In genomic region chr9:127396253-127396807, GRCh38 we compare ENCODE assay signal across 8 cellular contexts. TPM values are rescaled to one million over a fixed set of nuclear protein-coding genes. Genes with fewer than 3 reads are reported as not detected.
DNase-seq lines count a peak whose midpoint lies in the region; ATAC-seq and TF ChIP-seq lines count a peak whose summit lies in the region.

No MANE protein-coding gene starts in this region.

- H3K9ac ChIP-seq in BLaER1 treated with 17β-estradiol and CSF1 and Interleukin-3, amounts not matched to agents 10 nM and 100 nM, result peak overlapping the region in 3 of 11 experiments; percentile 25 to 40 (median 38); a peak in 4 of 22 replicates
- H3K9ac ChIP-seq in HUES64 (ENCODE audit: low read depth, low read length), result peak overlapping the region; percentile 52

- ATAC-seq in natural killer cell treated with Interleukin-12 subunit alpha and Interleukin-12 subunit beta and Interleukin-15 and Interleukin-18, amount 100 ng/mL, for 72 hours, result no peak
- ATAC-seq in GM19324 (IDR thresholded peaks at IDR 0.05; ENCODE audit: low FRiP score, unreplicated experiment), result no peak

- CTCF ChIA-PET in RWPE1 (lab: Yijun Ruan, JAX), result interaction anchor here (0.6 to 2.9 kb wide), 8 partner anchors 8 to 185 kb away, joined by 3 to 9 read pairs (median 6); no protein-coding TSS in a partner anchor

- H3K4me1 Mint-ChIP-seq in natural killer cell treated with Interleukin-12 subunit alpha and Interleukin-12 subunit beta and Interleukin-15 and Interleukin-18, amount 100 ng/mL, for 72 hours (ENCODE audit: low read depth in 2 of 2), result peaks cover 15 to 16% of the 10 kb centered on the region in 2 donors

- H3K27me3 Mint-ChIP-seq in natural killer cell treated with Interleukin-12 subunit alpha and Interleukin-12 subunit beta and Interleukin-15 and Interleukin-18, amount 100 ng/mL, for 72 hours, result peaks cover 0 to 16% of the 10 kb centered on the region in 2 donors

- peaks cover 16 to 23% (median 19%) of the 10 kb centered on the region in 10 experiments for H3K4me1 ChIP-seq in BLaER1 treated with 17β-estradiol and CSF1 and Interleukin-3, amounts not matched to agents 10 nM and 100 nM
- peaks cover 6% of the 10 kb centered on the region; the same call in 1 of the 2 replicates for H3K4me1 ChIP-seq in HUES64 (ENCODE audit: insufficient read depth, low read length)

- whole genome bisulfite sequencing in HUES64, result 6% methylated on average over 27 of the region's 27 CpGs

- H3K36me3 ChIP-seq in BLaER1 treated with 17β-estradiol and CSF1 and Interleukin-3, amounts not matched to agents 10 nM and 100 nM, result peaks cover 0 to 17% (median 0%) of the 10 kb centered on the region in 11 experiments; a peak in 8 of 22 replicates
- peaks cover 3% of the 10 kb centered on the region for H3K36me3 ChIP-seq in HUES64 (ENCODE audit: insufficient read depth, low read length)

- H3K9me3 Mint-ChIP-seq in natural killer cell treated with Interleukin-12 subunit alpha and Interleukin-12 subunit beta and Interleukin-15 and Interleukin-18, amount 100 ng/mL, for 72 hours, result no peaks in the 10 kb centered on the region

- DNase-seq in dorsolateral prefrontal cortex (peak in 2 of 10 donors; percentile 21 to 46), RWPE1 (ENCODE audit: low spot score) (no peak), occipital lobe (lab: John Stamatoyannopoulos, UW) (no peak), NCI-H2196 treated with DMSO at 0.1 percent for 48 hours (lab: John Stamatoyannopoulos, UW; ENCODE audit: unreplicated experiment) (no peak)
- no peak for DNase-seq in natural killer cell treated with Interleukin-12 subunit alpha and Interleukin-12 subunit beta and Interleukin-15 and Interleukin-18, amount 100 ng/mL, for 72 hours (ENCODE audit: low spot score)

- peak overlapping the region; percentile 83 to 99 (median 96) for H3K4me2 ChIP-seq in BLaER1 treated with 17β-estradiol and CSF1 and Interleukin-3, amounts not matched to agents 10 nM and 100 nM

- H4K20me1 ChIP-seq in BLaER1 treated with 17β-estradiol and CSF1 and Interleukin-3, amounts not matched to agents 10 nM and 100 nM, result peaks cover 0 to 40% (median 18%) of the 10 kb centered on the region in 11 experiments; a peak in 17 of 22 replicates

- intact Hi-C loops in dorsolateral prefrontal cortex (cut with DNase I), result loop anchor here in 1 of 2 donors (2.0 kb wide), 1 partner anchor 172 kb away; no protein-coding TSS in a partner anchor

- TF ChIP-seq CTCF in dorsolateral prefrontal cortex (IDR thresholded peaks at IDR 0.05 in 54 of 56, conservative IDR thresholded peaks at IDR 0.05 in 2 of 56; ENCODE audit: low read depth in 1 of 56, partially characterized antibody in 56 of 56), result no peak
- TF ChIP-seq CTCF in RWPE1 (conservative IDR thresholded peaks at IDR 0.05; ENCODE audit: low read depth), result no peak

- no peak overlapping the region for H3K27ac Mint-ChIP-seq in natural killer cell treated with Interleukin-12 subunit alpha and Interleukin-12 subunit beta and Interleukin-15 and Interleukin-18, amount 100 ng/mL, for 72 hours

- POLR2A ChIA-PET in RWPE1 (lab: Yijun Ruan, JAX; ENCODE audit: low non-redundant PET), result interaction anchor here (0.9 kb wide), 2 partner anchors 55 to 172 kb away, joined by 4 read pairs; partner anchors contain the start of genes LRSAM1 and RPL12

- peak overlapping the region; percentile 48 to 68 (median 56) for H3K4me3 ChIP-seq in BLaER1 treated with 17β-estradiol and CSF1 and Interleukin-3, amounts not matched to agents 10 nM and 100 nM
- H3K4me3 ChIP-seq in HUES64 (ENCODE audit: low read length) (peak overlapping the region; percentile 65), dorsolateral prefrontal cortex (peak overlapping the region; percentile 47 to 99 (median 88))

- no peaks in the 10 kb centered on the region for H3K36me3 Mint-ChIP-seq in natural killer cell treated with Interleukin-12 subunit alpha and Interleukin-12 subunit beta and Interleukin-15 and Interleukin-18, amount 100 ng/mL, for 72 hours

- H3K27me3 ChIP-seq in BLaER1 treated with 17β-estradiol and CSF1 and Interleukin-3, amounts not matched to agents 10 nM and 100 nM, result peaks cover 28 to 59% (median 47%) of the 10 kb centered on the region in 11 experiments
- peaks cover 13% of the 10 kb centered on the region; the same call in 1 of the 2 replicates for H3K27me3 ChIP-seq in HUES64 (ENCODE audit: insufficient read depth, low read length)
- H3K27me3 ChIP-seq in dorsolateral prefrontal cortex, result no peaks in the 10 kb centered on the region

- H3K4me3 Mint-ChIP-seq in natural killer cell treated with Interleukin-12 subunit alpha and Interleukin-12 subunit beta and Interleukin-15 and Interleukin-18, amount 100 ng/mL, for 72 hours, result peak overlapping the region; percentile 38

- no peaks in the 10 kb centered on the region for H3K9me3 ChIP-seq in BLaER1 treated with 17β-estradiol and CSF1 and Interleukin-3, amounts not matched to agents 10 nM and 100 nM (replicated peaks in 1 of 11)
- H3K9me3 ChIP-seq in HUES64 (ENCODE audit: insufficient read depth, low read depth, low read length), result no peaks in the 10 kb centered on the region

- no peak overlapping the region for H3K27ac ChIP-seq in BLaER1 treated with 17β-estradiol and CSF1 and Interleukin-3, amounts not matched to agents 10 nM and 100 nM
- H3K27ac ChIP-seq in HUES64 (ENCODE audit: low read depth, low read length), result peak overlapping the region; percentile 53; the same call in 1 of the 2 replicates
- H3K27ac ChIP-seq in dorsolateral prefrontal cortex, result peak overlapping the region in 13 of 59 donors; percentile 25 to 67 (median 47)
- H3K27ac ChIP-seq in RWPE1, result no peak overlapping the region

RNA-seq across cellular contexts. Expression of gene SLC2A8, which starts 0.6 kb away (rescaled TPM):
- polyA plus RNA-seq in HUES64 (2013, experiment 1 of 2), result 18.7 TPM
- 14.5 TPM for polyA plus RNA-seq in HUES64 (2013, experiment 2 of 2)
- total RNA-seq in dorsolateral prefrontal cortex (10 to 100 TPM; 20.2 to 51.7 (median 29.5) TPM), occipital lobe (9.2 TPM)
- 10 to 100 TPM in 1 of 2 donors, 1 to 10 TPM in 1; 8.8 to 16.5 TPM for total RNA-seq in natural killer cell treated with Interleukin-12 subunit alpha and Interleukin-12 subunit beta and Interleukin-15 and Interleukin-18, amount 100 ng/mL, for 72 hours

RNA-seq across cellular contexts. Expression of gene ZNF79, which starts 27.9 kb away (rescaled TPM):
- 5.8 TPM for polyA plus RNA-seq in HUES64 (2013, experiment 1 of 2)
- polyA plus RNA-seq in HUES64 (2013, experiment 2 of 2), result 5.2 TPM
- 10 to 100 TPM in 92 of 120 experiments, 1 to 10 TPM in 28; 8.1 to 16.9 (median 10.9) TPM for total RNA-seq in dorsolateral prefrontal cortex
- 10 to 100 TPM; 14.4 to 16.3 TPM for total RNA-seq in natural killer cell treated with Interleukin-12 subunit alpha and Interleukin-12 subunit beta and Interleukin-15 and Interleukin-18, amount 100 ng/mL, for 72 hours
- total RNA-seq in occipital lobe, result 12.8 TPM

RNA-seq across cellular contexts. Expression of gene RPL12, which starts 54.9 kb away (rescaled TPM):
- 1,412 TPM for polyA plus RNA-seq in HUES64 (2013, experiment 1 of 2)
- 1,543 TPM for polyA plus RNA-seq in HUES64 (2013, experiment 2 of 2)
- 100 to 1,000 TPM; 136 to 384 (median 236) TPM for total RNA-seq in dorsolateral prefrontal cortex
- 1,000 to 10,000 TPM in 1 of 2 donors, 100 to 1,000 TPM in 1; 698 to 1,282 TPM for total RNA-seq in natural killer cell treated with Interleukin-12 subunit alpha and Interleukin-12 subunit beta and Interleukin-15 and Interleukin-18, amount 100 ng/mL, for 72 hours
- 798 TPM for total RNA-seq in occipital lobe

RNA-seq across cellular contexts. Expression of gene LRSAM1, which starts 55.0 kb away (rescaled TPM):
- polyA plus RNA-seq in HUES64 (2013, experiment 1 of 2), result 9.9 TPM
- 11.4 TPM for polyA plus RNA-seq in HUES64 (2013, experiment 2 of 2)
- 10 to 100 TPM; 29.7 to 62.3 (median 40.4) TPM for total RNA-seq in dorsolateral prefrontal cortex
- total RNA-seq in natural killer cell treated with Interleukin-12 subunit alpha and Interleukin-12 subunit beta and Interleukin-15 and Interleukin-18, amount 100 ng/mL, for 72 hours, result 10 to 100 TPM; 17.5 to 34.4 TPM
- 23.7 TPM for total RNA-seq in occipital lobe
